6 cellular contexts compared by ENCODE assay signal in genomic region chr17:29623283-29623647, GRCh38. TPM values are rescaled to one million over a fixed set of nuclear protein-coding genes. Genes with fewer than 3 reads are reported as not detected.
DNase-seq lines count a peak whose midpoint lies in the region; ATAC-seq and TF ChIP-seq lines count a peak whose summit lies in the region.

No MANE protein-coding gene starts in this region.

- ATAC-seq in SK-N-SH treated with all-trans-retinoic acid at 6 μM for 48 hours (peak; percentile 1; the same call in 2 of the 3 replicates), left lung (no peak), HG03457 (IDR thresholded peaks at IDR 0.05; ENCODE audit: unreplicated experiment) (no peak)

- DNase-seq in CD14-positive monocyte (ENCODE audit: low spot score) (no peak), left lung (no peak), CD1c-positive myeloid dendritic cell (ENCODE audit: extremely low spot score) (no peak), KBM-7 (no peak)

- no peak overlapping the region for H3K27ac Mint-ChIP-seq in CD14-positive monocyte

- H3K9me3 Mint-ChIP-seq in CD14-positive monocyte: no peaks in the 10 kb centered on the region

- peaks cover 0 to 28% of the 10 kb centered on the region in 2 donors for H3K27me3 ChIP-seq in left lung

- H3K4me1 Mint-ChIP-seq in CD14-positive monocyte: peaks cover 20% of the 10 kb centered on the region

- H3K4me3 Mint-ChIP-seq in CD14-positive monocyte: peak overlapping the region; percentile 78 to 83

- no peaks in the 10 kb centered on the region for H3K9me3 ChIP-seq in left lung

- intact Hi-C loops in CD14-positive monocyte (cut with micrococcal nuclease) (no loop called here), left lung (cut with DNase I) (no loop called here)

- H3K27ac ChIP-seq in left lung: no peak overlapping the region

- in situ Hi-C loops in KBM-7 (cut with MboI; ENCODE audit: low pct_unique_long_range_greater_than_20kb, low sequenced_read_pairs): loop anchor here (25.0 kb wide), 1 partner anchor 464 kb away; no protein-coding TSS in a partner anchor

- peaks cover 21 to 22% of the 10 kb centered on the region in 2 donors for H3K36me3 Mint-ChIP-seq in CD14-positive monocyte

- peaks cover 24 to 58% (median 40%) of the 10 kb centered on the region in 3 donors for H3K27me3 Mint-ChIP-seq in CD14-positive monocyte (ENCODE audit: low read depth in 3 of 3)

- peak overlapping the region; percentile 52 to 53 for H3K4me3 ChIP-seq in left lung

- no peak for TF ChIP-seq CTCF in CD14-positive monocyte (IDR thresholded peaks at IDR 0.05)
- no peak for TF ChIP-seq CTCF in left lung (IDR thresholded peaks at IDR 0.05)

- H3K4me1 ChIP-seq in left lung: peaks cover 0 to 21% of the 10 kb centered on the region in 2 donors

- peaks cover 0 to 8% of the 10 kb centered on the region in 2 donors for H3K36me3 ChIP-seq in left lung

TF ChIP-seq in SK-N-SH treated with all-trans-retinoic acid at 6 μM for 48 hours, 23 proteins besides CTCF, POLR2A, EP300 and RAD21:
- TF ChIP-seq CSDC2 (CRISPR knock-in tag; IDR thresholded peaks at IDR 0.05) (no peak), PPARA (CRISPR knock-in tag; IDR thresholded peaks at IDR 0.05; ENCODE audit: borderline replicate concordance) (no peak), ZFP3 (CRISPR knock-in tag; IDR thresholded peaks at IDR 0.05) (no peak), GLIS3 (CRISPR knock-in tag; IDR thresholded peaks at IDR 0.05) (no peak), ZNF565 (CRISPR knock-in tag; conservative IDR thresholded peaks at IDR 0.05; ENCODE audit: low read depth) (no peak), ZNF8 (CRISPR knock-in tag; IDR thresholded peaks at IDR 0.05) (no peak), ESRRG (CRISPR knock-in tag; IDR thresholded peaks at IDR 0.05) (no peak), PATZ1 (CRISPR knock-in tag; IDR thresholded peaks at IDR 0.05; ENCODE audit: borderline replicate concordance) (no peak), ZC3H10 (CRISPR knock-in tag; IDR thresholded peaks at IDR 0.05) (no peak), ZFP30 (CRISPR knock-in tag; IDR thresholded peaks at IDR 0.05) (no peak), CREB5 (CRISPR knock-in tag; IDR thresholded peaks at IDR 0.05; ENCODE audit: low read depth) (no peak), RARB (CRISPR knock-in tag; IDR thresholded peaks at IDR 0.05) (no peak), BACH2 (CRISPR knock-in tag; IDR thresholded peaks at IDR 0.05; ENCODE audit: borderline replicate concordance) (no peak), ZNF70 (CRISPR knock-in tag; IDR thresholded peaks at IDR 0.05) (no peak), ISL1 (CRISPR knock-in tag; IDR thresholded peaks at IDR 0.05) (no peak)
- TF ChIP-seq, protein P1, sequence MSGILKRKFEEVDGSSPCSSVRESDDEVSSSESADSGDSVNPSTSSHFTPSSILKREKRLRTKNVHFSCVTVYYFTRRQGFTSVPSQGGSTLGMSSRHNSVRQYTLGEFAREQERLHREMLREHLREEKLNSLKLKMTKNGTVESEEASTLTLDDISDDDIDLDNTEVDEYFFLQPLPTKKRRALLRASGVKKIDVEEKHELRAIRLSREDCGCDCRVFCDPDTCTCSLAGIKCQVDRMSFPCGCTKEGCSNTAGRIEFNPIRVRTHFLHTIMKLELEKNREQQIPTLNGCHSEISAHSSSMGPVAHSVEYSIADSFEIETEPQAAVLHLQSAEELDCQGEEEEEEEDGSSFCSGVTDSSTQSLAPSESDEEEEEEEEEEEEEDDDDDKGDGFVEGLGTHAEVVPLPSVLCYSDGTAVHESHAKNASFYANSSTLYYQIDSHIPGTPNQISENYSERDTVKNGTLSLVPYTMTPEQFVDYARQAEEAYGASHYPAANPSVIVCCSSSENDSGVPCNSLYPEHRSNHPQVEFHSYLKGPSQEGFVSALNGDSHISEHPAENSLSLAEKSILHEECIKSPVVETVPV (CRISPR knock-in tag; IDR thresholded peaks at IDR 0.05): no peak
- TF ChIP-seq, protein P2, sequence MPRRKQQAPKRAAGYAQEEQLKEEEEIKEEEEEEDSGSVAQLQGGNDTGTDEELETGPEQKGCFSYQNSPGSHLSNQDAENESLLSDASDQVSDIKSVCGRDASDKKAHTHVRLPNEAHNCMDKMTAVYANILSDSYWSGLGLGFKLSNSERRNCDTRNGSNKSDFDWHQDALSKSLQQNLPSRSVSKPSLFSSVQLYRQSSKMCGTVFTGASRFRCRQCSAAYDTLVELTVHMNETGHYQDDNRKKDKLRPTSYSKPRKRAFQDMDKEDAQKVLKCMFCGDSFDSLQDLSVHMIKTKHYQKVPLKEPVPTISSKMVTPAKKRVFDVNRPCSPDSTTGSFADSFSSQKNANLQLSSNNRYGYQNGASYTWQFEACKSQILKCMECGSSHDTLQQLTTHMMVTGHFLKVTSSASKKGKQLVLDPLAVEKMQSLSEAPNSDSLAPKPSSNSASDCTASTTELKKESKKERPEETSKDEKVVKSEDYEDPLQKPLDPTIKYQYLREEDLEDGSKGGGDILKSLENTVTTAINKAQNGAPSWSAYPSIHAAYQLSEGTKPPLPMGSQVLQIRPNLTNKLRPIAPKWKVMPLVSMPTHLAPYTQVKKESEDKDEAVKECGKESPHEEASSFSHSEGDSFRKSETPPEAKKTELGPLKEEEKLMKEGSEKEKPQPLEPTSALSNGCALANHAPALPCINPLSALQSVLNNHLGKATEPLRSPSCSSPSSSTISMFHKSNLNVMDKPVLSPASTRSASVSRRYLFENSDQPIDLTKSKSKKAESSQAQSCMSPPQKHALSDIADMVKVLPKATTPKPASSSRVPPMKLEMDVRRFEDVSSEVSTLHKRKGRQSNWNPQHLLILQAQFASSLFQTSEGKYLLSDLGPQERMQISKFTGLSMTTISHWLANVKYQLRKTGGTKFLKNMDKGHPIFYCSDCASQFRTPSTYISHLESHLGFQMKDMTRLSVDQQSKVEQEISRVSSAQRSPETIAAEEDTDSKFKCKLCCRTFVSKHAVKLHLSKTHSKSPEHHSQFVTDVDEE (CRISPR knock-in tag; IDR thresholded peaks at IDR 0.05): no peak

RNA-seq across cellular contexts. Expression of gene CORO6, which starts 0.6 kb away (rescaled TPM):
- polyA plus RNA-seq in CD14-positive monocyte: not detected
- total RNA-seq in left lung: 1 to 10 TPM; 3.8 to 3.9 TPM

RNA-seq across cellular contexts. Expression of gene ANKRD13B, which starts 30.3 kb away (rescaled TPM):
- not detected for polyA plus RNA-seq in CD14-positive monocyte
- 10 to 100 TPM in 1 of 2 donors, 1 to 10 TPM in 1; 8.8 to 10.2 TPM for total RNA-seq in left lung

RNA-seq across cellular contexts. Expression of gene GIT1, which starts 33.8 kb away (rescaled TPM):
- polyA plus RNA-seq in CD14-positive monocyte: 1 to 10 TPM; 3.1 to 4.4 TPM
- 10 to 100 TPM; 40.3 to 48.3 TPM for total RNA-seq in left lung

RNA-seq across cellular contexts. Expression of gene TP53I13, which starts 54.8 kb away (rescaled TPM):
- polyA plus RNA-seq in CD14-positive monocyte: 10 to 100 TPM in 1 of 2 donors, 1 to 10 TPM in 1; 9.4 to 14.4 TPM
- 10 to 100 TPM; 53.3 to 58.5 TPM for total RNA-seq in left lung

RNA-seq across cellular contexts. Expression of gene ABHD15, which starts 56.4 kb away (rescaled TPM):
- 1 to 10 TPM; 3.1 to 3.6 TPM for polyA plus RNA-seq in CD14-positive monocyte
- 10 to 100 TPM; 10.9 to 11.3 TPM for total RNA-seq in left lung
